Comparison of ENCODE assay signal across 27 cellular contexts in genomic region chr10:73854310-73854709, GRCh38. TPM values are rescaled to one million over a fixed set of nuclear protein-coding genes. Genes with fewer than 3 reads are reported as not detected.
DNase-seq lines count a peak whose midpoint lies in the region; ATAC-seq and TF ChIP-seq lines count a peak whose summit lies in the region.
"Had no signal": no experiment of that assay in that cellular context is flagged by ENCODE, and none has a peak within 500 bp of the region (broad histone marks: within the 10 kb centered on the region; RNA-seq: fewer than 3 reads in every experiment).

No MANE protein-coding gene starts in this region.

- H3K9me3 ChIP-seq in esophagus squamous epithelium = no peaks in the 10 kb centered on the region

- H3K27ac ChIP-seq in esophagus squamous epithelium (peak overlapping the region in 3 of 4 donors; percentile 36 to 82 (median 81)), caudate nucleus (ENCODE audit: low read depth, low read length) (no peak overlapping the region)
- H3K27ac ChIP-seq: GM23248, HL-60, VCaP had no signal

- peaks cover 47% of the 10 kb centered on the region for H3K4me1 Mint-ChIP-seq in stimulated activated naive CD8-positive, alpha-beta T cell treated with anti-CD3 and anti-CD28 coated beads, Interleukin-15, Interleukin-2, amounts not matched to agents 100 ng/mL and 50 ng/mL, for 24 hours (ENCODE audit: low read depth)
- peaks cover 78% of the 10 kb centered on the region for H3K4me1 Mint-ChIP-seq in stimulated activated naive CD8-positive, alpha-beta T cell treated with anti-CD3 and anti-CD28 coated beads, Interleukin-15, amount 100 ng/mL, for 72 hours
- H3K4me1 Mint-ChIP-seq in neural crest cell (peaks cover 11% of the 10 kb centered on the region), type B pancreatic cell (ENCODE audit: unreplicated experiment) (peaks cover 7% of the 10 kb centered on the region)

- WGBS in esophagus squamous epithelium, 2 donors = 77 to 78% methylated on average over 4 to 5 of the region's 5 CpGs

- no peaks in the 10 kb centered on the region for H3K27me3 ChIP-seq in esophagus squamous epithelium

- no peak overlapping the region for H3K4me3 ChIP-seq in esophagus squamous epithelium
- H3K4me3 ChIP-seq: GM23248 had no signal

- H3K4me1 ChIP-seq in esophagus squamous epithelium = peaks cover 3 to 79% (median 4%) of the 10 kb centered on the region in 3 donors

- no peak overlapping the region for H3K4me3 Mint-ChIP-seq in stimulated activated naive CD8-positive, alpha-beta T cell treated with anti-CD3 and anti-CD28 coated beads, Interleukin-15, Interleukin-2, amounts not matched to agents 100 ng/mL and 50 ng/mL, for 24 hours
- no peak overlapping the region for H3K4me3 Mint-ChIP-seq in stimulated activated naive CD8-positive, alpha-beta T cell treated with anti-CD3 and anti-CD28 coated beads, Interleukin-15, amount 100 ng/mL, for 72 hours
- H3K4me3 Mint-ChIP-seq in neural crest cell (no peak overlapping the region), type B pancreatic cell (no peak overlapping the region)
- H3K4me3 Mint-ChIP-seq: activated CD4-positive, alpha-beta T cell treated with anti-CD3 and anti-CD28 coated beads, Interleukin-2, amount 10 ng/mL, durations not matched to agents 7 days and 5 days; activated naive CD8-positive, alpha-beta T cell treated with anti-CD3 and anti-CD28 coated beads, Interleukin-2, amount 10 ng/mL, durations not matched to agents 7 days and 5 days; activated T-helper 1 cell treated with anti-CD3 and anti-CD28 coated beads, Interleukin-12 subunit alpha, Interleukin-12 subunit beta, Interleukin-2, Interleukin-4 antibody, amounts not matched to agents 30 ng/mL and 10 ng/mL and 1 ng/mL, durations not matched to agents 14 hours and 24 hours and 36 hours; HFFc6 had no signal

- peak overlapping the region; percentile 6 for H3K27ac Mint-ChIP-seq in stimulated activated naive CD8-positive, alpha-beta T cell treated with anti-CD3 and anti-CD28 coated beads, Interleukin-15, Interleukin-2, amounts not matched to agents 100 ng/mL and 50 ng/mL, for 24 hours
- no peak overlapping the region for H3K27ac Mint-ChIP-seq in stimulated activated naive CD8-positive, alpha-beta T cell treated with anti-CD3 and anti-CD28 coated beads, Interleukin-15, amount 100 ng/mL, for 72 hours
- H3K27ac Mint-ChIP-seq in neural crest cell (ENCODE audit: unreplicated experiment) = peak overlapping the region; percentile 31
- H3K27ac Mint-ChIP-seq in type B pancreatic cell = peak overlapping the region; percentile 41
- H3K27ac Mint-ChIP-seq: activated CD4-positive, alpha-beta T cell treated with anti-CD3 and anti-CD28 coated beads, Interleukin-2, amount 10 ng/mL, durations not matched to agents 7 days and 5 days; activated naive CD8-positive, alpha-beta T cell treated with anti-CD3 and anti-CD28 coated beads, Interleukin-2, amount 10 ng/mL, durations not matched to agents 7 days and 5 days; activated T-helper 1 cell treated with anti-CD3 and anti-CD28 coated beads, Interleukin-12 subunit alpha, Interleukin-12 subunit beta, Interleukin-2, Interleukin-4 antibody, amounts not matched to agents 30 ng/mL and 10 ng/mL and 1 ng/mL, durations not matched to agents 14 hours and 24 hours and 36 hours; HFFc6 had no signal

- no peaks in the 10 kb centered on the region for H3K9me3 Mint-ChIP-seq in stimulated activated naive CD8-positive, alpha-beta T cell treated with anti-CD3 and anti-CD28 coated beads, Interleukin-15, Interleukin-2, amounts not matched to agents 100 ng/mL and 50 ng/mL, for 24 hours
- H3K9me3 Mint-ChIP-seq in stimulated activated naive CD8-positive, alpha-beta T cell treated with anti-CD3 and anti-CD28 coated beads, Interleukin-15, amount 100 ng/mL, for 72 hours = no peaks in the 10 kb centered on the region
- H3K9me3 Mint-ChIP-seq in neural crest cell (no peaks in the 10 kb centered on the region), type B pancreatic cell (no peaks in the 10 kb centered on the region)
- H3K9me3 Mint-ChIP-seq: activated CD4-positive, alpha-beta T cell treated with anti-CD3 and anti-CD28 coated beads, Interleukin-2, amount 10 ng/mL, durations not matched to agents 7 days and 5 days; activated naive CD8-positive, alpha-beta T cell treated with anti-CD3 and anti-CD28 coated beads, Interleukin-2, amount 10 ng/mL, durations not matched to agents 7 days and 5 days; activated T-helper 1 cell treated with anti-CD3 and anti-CD28 coated beads, Interleukin-12 subunit alpha, Interleukin-12 subunit beta, Interleukin-2, Interleukin-4 antibody, amounts not matched to agents 30 ng/mL and 10 ng/mL and 1 ng/mL, durations not matched to agents 14 hours and 24 hours and 36 hours; HFFc6 had no signal

- intact Hi-C loops in esophagus squamous epithelium (cut with DNase I) = no loop called here

- ATAC-seq in stimulated activated naive CD8-positive, alpha-beta T cell treated with anti-CD3 and anti-CD28 coated beads, Interleukin-15, amount 100 ng/mL, for 72 hours = no peak
- ATAC-seq: PC-3; stimulated activated naive CD8-positive, alpha-beta T cell treated with anti-CD3 and anti-CD28 coated beads, Interleukin-15, Interleukin-2, amounts not matched to agents 100 U/mL and 50 U/mL, for 24 hours had no signal

- DNase-seq in stimulated activated naive CD8-positive, alpha-beta T cell treated with anti-CD3 and anti-CD28 coated beads, Interleukin-15, amount 100 ng/mL, for 72 hours = no peak
- DNase-seq in esophagus squamous epithelium (lab: John Stamatoyannopoulos, UW) (no peak), neural crest cell (ENCODE audit: low read depth, low spot score) (no peak), type B pancreatic cell (ENCODE audit: extremely low spot score, unreplicated experiment) (no peak), caudate nucleus (lab: John Stamatoyannopoulos, UW) (no peak), medulla oblongata (ENCODE audit: extremely low spot score) (no peak), MV-4-11 (lab: John Stamatoyannopoulos, UW) (no peak)
- DNase-seq: activated CD4-positive, alpha-beta T cell treated with anti-CD3 and anti-CD28 coated beads, Interleukin-2, amount 10 ng/mL, durations not matched to agents 7 days and 5 days; activated naive CD8-positive, alpha-beta T cell treated with anti-CD3 and anti-CD28 coated beads, Interleukin-2, amount 10 ng/mL, durations not matched to agents 7 days and 5 days; cerebellar nuclear complex; DMS153; GM23248; HFFc6; Kasumi-1; kidney glomerular epithelial cell; mammary epithelial cell; NCI-H1694 treated with DMSO at 0.1 percent for 48 hours; NCI-H2171; NCI-H510A treated with DMSO at 0.1 percent for 48 hours; PC-3; Right ventricle myocardium superior; stimulated activated naive CD8-positive, alpha-beta T cell treated with anti-CD3 and anti-CD28 coated beads, Interleukin-15, Interleukin-2, amounts not matched to agents 100 U/mL and 50 U/mL, for 24 hours; trophoblast cell had no signal

- H3K36me3 Mint-ChIP-seq in stimulated activated naive CD8-positive, alpha-beta T cell treated with anti-CD3 and anti-CD28 coated beads, Interleukin-15, Interleukin-2, amounts not matched to agents 100 ng/mL and 50 ng/mL, for 24 hours (ENCODE audit: low read depth) = peaks cover 27% of the 10 kb centered on the region
- H3K36me3 Mint-ChIP-seq in neural crest cell (ENCODE audit: low read depth) (peaks cover 2% of the 10 kb centered on the region), type B pancreatic cell (peaks cover 10% of the 10 kb centered on the region)

- no peak for TF ChIP-seq CTCF in esophagus squamous epithelium (IDR thresholded peaks at IDR 0.05)
- no peak for TF ChIP-seq CTCF in neural crest cell (conservative IDR thresholded peaks at IDR 0.05)
- no peak for TF ChIP-seq CTCF in type B pancreatic cell (conservative IDR thresholded peaks at IDR 0.05)

- peaks cover 10 to 100% (median 12%) of the 10 kb centered on the region in 3 donors for H3K36me3 ChIP-seq in esophagus squamous epithelium

- no peaks in the 10 kb centered on the region for H3K27me3 Mint-ChIP-seq in stimulated activated naive CD8-positive, alpha-beta T cell treated with anti-CD3 and anti-CD28 coated beads, Interleukin-15, Interleukin-2, amounts not matched to agents 100 ng/mL and 50 ng/mL, for 24 hours
- H3K27me3 Mint-ChIP-seq in stimulated activated naive CD8-positive, alpha-beta T cell treated with anti-CD3 and anti-CD28 coated beads, Interleukin-15, amount 100 ng/mL, for 72 hours = no peaks in the 10 kb centered on the region
- H3K27me3 Mint-ChIP-seq in neural crest cell (ENCODE audit: low read depth) (no peaks in the 10 kb centered on the region), type B pancreatic cell (no peaks in the 10 kb centered on the region)
- H3K27me3 Mint-ChIP-seq: activated CD4-positive, alpha-beta T cell treated with anti-CD3 and anti-CD28 coated beads, Interleukin-2, amount 10 ng/mL, durations not matched to agents 7 days and 5 days; activated naive CD8-positive, alpha-beta T cell treated with anti-CD3 and anti-CD28 coated beads, Interleukin-2, amount 10 ng/mL, durations not matched to agents 7 days and 5 days had no signal

- no peak for TF ChIP-seq POLR2A in esophagus squamous epithelium (IDR thresholded peaks at IDR 0.05)

RNA-seq across cellular contexts. Expression of gene CAMK2G, which starts 20.0 kb away (rescaled TPM):
- total RNA-seq in esophagus squamous epithelium = 10 to 100 TPM; 15.5 to 37.0 (median 28.6) TPM
- total RNA-seq in neural crest cell = 25.5 and 25.7 TPM in 2 replicates
- total RNA-seq in type B pancreatic cell (ENCODE audit: low replicate concordance) = 24.9 and 27.5 TPM in 2 replicates

RNA-seq across cellular contexts. Expression of gene NDST2, which starts 42.9 kb away (rescaled TPM):
- total RNA-seq in esophagus squamous epithelium (10 to 100 TPM; 20.6 to 30.3 (median 22.3) TPM), neural crest cell (27.6 and 35.7 TPM in 2 replicates), type B pancreatic cell (ENCODE audit: low replicate concordance) (27.1 and 33.5 TPM in 2 replicates)

RNA-seq across cellular contexts. Expression of gene PLAU, which starts 56.6 kb away (rescaled TPM):
- total RNA-seq in esophagus squamous epithelium = 10 to 100 TPM in 2 of 4 donors, 1 to 10 TPM in 2; 8.8 to 15.9 (median 11.9) TPM
- 3.5 and 4.2 TPM in 2 replicates for total RNA-seq in neural crest cell
- total RNA-seq in type B pancreatic cell (ENCODE audit: low replicate concordance) = 3.5 and 5.5 TPM in 2 replicates

Comparison
In these comparisons a context has a peak if more than half of its experiments do, and no peak if none do; other contexts are left out.
1. H3K27ac Mint-ChIP-seq: peak in stimulated activated naive CD8-positive, alpha-beta T cell treated with anti-CD3 and anti-CD28 coated beads, Interleukin-15, Interleukin-2, amounts not matched to agents 100 ng/mL and 50 ng/mL, for 24 hours (single experiment), neural crest cell (single experiment) and type B pancreatic cell (single experiment); none in stimulated activated naive CD8-positive, alpha-beta T cell treated with anti-CD3 and anti-CD28 coated beads, Interleukin-15, amount 100 ng/mL, for 72 hours (0 of 2).